8 cellular contexts compared by ENCODE assay signal in the genomic region with DNA sequence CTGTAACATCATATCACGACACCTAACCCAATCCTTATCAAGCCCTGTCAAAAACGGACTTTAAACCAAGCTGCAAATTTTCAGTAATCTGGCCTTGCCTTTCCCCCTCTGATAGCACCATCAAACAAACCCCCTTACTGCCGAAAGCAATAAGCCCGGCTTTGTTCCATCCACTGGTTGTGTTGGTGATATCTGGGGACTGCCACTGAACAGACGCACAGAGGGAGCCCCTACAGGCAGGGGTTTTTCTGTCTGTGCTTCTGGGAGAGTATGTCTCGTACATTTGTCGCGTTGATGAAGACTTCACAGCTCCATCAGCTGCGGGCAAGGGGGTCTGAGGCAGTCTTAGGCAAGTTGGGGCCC. TPM values are rescaled to one million over a fixed set of nuclear protein-coding genes. Genes with fewer than 3 reads are reported as not detected.
DNase-seq lines count a peak whose midpoint lies in the region; ATAC-seq, FAIRE-seq and TF ChIP-seq lines count a peak whose summit lies in the region.

No MANE protein-coding gene starts in this region.

- peak; percentile 39 for ATAC-seq in CD8-positive, alpha-beta T cell
- ATAC-seq in HG02678 (IDR thresholded peaks at IDR 0.05; ENCODE audit: unreplicated experiment) = peak; percentile 21
- peak; percentile 74 for ATAC-seq in HepG2
- ATAC-seq in upper lobe of right lung = no peak

- H4K20me1 ChIP-seq in HepG2 (ENCODE audit: insufficient read depth, low read length) = no peaks in the 10 kb centered on the region

- H3K4me1 ChIP-seq in CD8-positive, alpha-beta T cell (ENCODE audit: insufficient read depth, low read length) = peaks cover 30% of the 10 kb centered on the region
- H3K4me1 ChIP-seq in HepG2 (ENCODE audit: insufficient read depth, low read length) = peaks cover 43% of the 10 kb centered on the region
- H3K4me1 ChIP-seq in upper lobe of right lung = peaks cover 43% of the 10 kb centered on the region

- BruUV-seq in HepG2 (replicated peaks; lab: Mats Ljungman, UMichigan) = no TSS peak

- H3K27me3 ChIP-seq in CD8-positive, alpha-beta T cell (ENCODE audit: insufficient read depth, low read length) = peaks cover 27% of the 10 kb centered on the region
- peaks cover 4 to 17% of the 10 kb centered on the region in 2 experiments; a peak in 4 of 5 replicates for H3K27me3 ChIP-seq in HepG2 (ENCODE audit: control insufficient read depth in 1 of 2, insufficient read depth in 2 of 2, low read length in 2 of 2)
- peaks cover 5% of the 10 kb centered on the region for H3K27me3 ChIP-seq in upper lobe of right lung

- peak; percentile 77 for FAIRE-seq in HepG2 (lab: Jason Lieb, UNC)

- TF ChIP-seq POLR2A in HepG2 (IDR thresholded peaks at IDR 0.05; ENCODE audit: insufficient read depth in 1 of 2, low read depth in 2 of 2, low read length in 2 of 2) = no peak

- H3K4me3 Mint-ChIP-seq in CD8-positive, alpha-beta T cell = peak overlapping the region; percentile 81
- peak overlapping the region; percentile 87 for H3K4me3 Mint-ChIP-seq in activated naive CD8-positive, alpha-beta T cell

- no peaks in the 10 kb centered on the region for H3K36me3 ChIP-seq in CD8-positive, alpha-beta T cell (ENCODE audit: insufficient read depth, low read length)
- H3K36me3 ChIP-seq in HepG2 (replicated peaks in 1 of 2; ENCODE audit: control insufficient read depth in 1 of 2, insufficient read depth in 2 of 2, low read length in 2 of 2) = no peaks in the 10 kb centered on the region
- no peaks in the 10 kb centered on the region for H3K36me3 ChIP-seq in upper lobe of right lung

- H3K9ac ChIP-seq in HepG2 (ENCODE audit: insufficient read depth, low read depth, low read length) = no peak overlapping the region

- peaks cover 32% of the 10 kb centered on the region for H3K4me1 Mint-ChIP-seq in CD8-positive, alpha-beta T cell (ENCODE audit: low read depth)
- peaks cover 36% of the 10 kb centered on the region for H3K4me1 Mint-ChIP-seq in activated naive CD8-positive, alpha-beta T cell (ENCODE audit: low read depth)

- no peaks in the 10 kb centered on the region for H3K79me2 ChIP-seq in HepG2 (ENCODE audit: insufficient read depth, low read length)

- DNase-seq in CD8-positive, alpha-beta T cell = peak in 2 of 7 experiments; percentile 13 to 28
- DNase-seq in HepG2 (ENCODE audit: low spot score) = peak; percentile 65
- no peak for DNase-seq in upper lobe of right lung
- DNase-seq in T1000 (lab: John Stamatoyannopoulos, UW) = no peak
- DNase-seq in NCI-H128 (lab: John Stamatoyannopoulos, UW; ENCODE audit: unreplicated experiment) = no peak
- no peak for DNase-seq in G401 (ENCODE audit: low spot score)

- TF ChIP-seq RAD21 in HepG2 (CRISPR knock-in tag; IDR thresholded peaks at IDR 0.05) = no peak

- no peaks in the 10 kb centered on the region for H3K9me3 Mint-ChIP-seq in CD8-positive, alpha-beta T cell
- H3K9me3 Mint-ChIP-seq in activated naive CD8-positive, alpha-beta T cell (ENCODE audit: low read depth) = no peaks in the 10 kb centered on the region

- H3K36me3 Mint-ChIP-seq in CD8-positive, alpha-beta T cell = no peaks in the 10 kb centered on the region
- H3K36me3 Mint-ChIP-seq in activated naive CD8-positive, alpha-beta T cell = no peaks in the 10 kb centered on the region

- in situ Hi-C loops in HepG2 (cut with HindIII; ENCODE audit: extremely low pct_ligation_motif_present, low pct_unique_long_range_greater_than_20kb) = no loop called here
- in situ Hi-C loops in G401 (cut with HindIII; ENCODE audit: low sequenced_read_pairs) = no loop called here

- no peak overlapping the region for H2AFZ ChIP-seq in HepG2 (ENCODE audit: low read length)

- 0% methylated on average over 9 of the region's 9 CpGs for WGBS in HepG2 (ENCODE audit: low lambda C conversion rate)

- CTCF ChIA-PET in CD8-positive, alpha-beta T cell (lab: Charles Lee) = interaction anchor here (1.2 kb wide), 1 partner anchor 24 kb away, joined by 4 read pairs; no protein-coding TSS in a partner anchor
- CTCF ChIA-PET in HepG2 (lab: Yijun Ruan, JAX; ENCODE audit: low intra/inter-chr PET ratio, low total read pairs) = no interaction called here

- intact Hi-C loops in CD8-positive, alpha-beta T cell (cut with DNase I, micrococcal nuclease) = no loop called here
- intact Hi-C loops in HepG2 (cut with micrococcal nuclease; ENCODE audit: unreplicated experiment) (no loop called here), upper lobe of right lung (cut with DNase I) (no loop called here)

- no peaks in the 10 kb centered on the region for H3K9me3 ChIP-seq in CD8-positive, alpha-beta T cell (ENCODE audit: low read length)
- H3K9me3 ChIP-seq in HepG2 (ENCODE audit: low read length) (no peaks in the 10 kb centered on the region), upper lobe of right lung (no peaks in the 10 kb centered on the region)

- no peak overlapping the region for H3K27ac Mint-ChIP-seq in CD8-positive, alpha-beta T cell
- H3K27ac Mint-ChIP-seq in activated naive CD8-positive, alpha-beta T cell = peak overlapping the region; percentile 24

- peaks cover 73% of the 10 kb centered on the region for H3K27me3 Mint-ChIP-seq in CD8-positive, alpha-beta T cell (ENCODE audit: low read depth)
- peaks cover 30% of the 10 kb centered on the region for H3K27me3 Mint-ChIP-seq in activated naive CD8-positive, alpha-beta T cell

- no peak for TF ChIP-seq CTCF in CD8-positive, alpha-beta T cell (IDR thresholded peaks at IDR 0.05)
- TF ChIP-seq CTCF in HepG2 (CRISPR knock-in tag; IDR thresholded peaks at IDR 0.05) (peak; percentile 23; the same call in 1 of the 2 replicates), upper lobe of right lung (IDR thresholded peaks at IDR 0.05) (no peak)

- peak overlapping the region; percentile 97 for H3K4me2 ChIP-seq in HepG2 (ENCODE audit: low read depth, low read length)

- POLR2A ChIA-PET in CD8-positive, alpha-beta T cell (lab: Charles Lee) = interaction anchor here (1.3 kb wide), 1 partner anchor 8 kb away, joined by 4 read pairs; no protein-coding TSS in a partner anchor
- POLR2A ChIA-PET in HepG2 (lab: Yijun Ruan, JAX) = interaction anchor here (1.0 kb wide), 1 partner anchor 24 kb away, joined by 4 read pairs; no protein-coding TSS in a partner anchor

- peak overlapping the region; percentile 46 for H3K4me3 ChIP-seq in CD8-positive, alpha-beta T cell (ENCODE audit: low read depth, low read length)
- H3K4me3 ChIP-seq in HepG2 (replicated peaks in 1 of 3; ENCODE audit: insufficient read depth in 1 of 3, low read depth in 2 of 3, low read length in 3 of 3) = peak overlapping the region; percentile 50 to 75 (median 74)
- H3K4me3 ChIP-seq in upper lobe of right lung = peak overlapping the region; percentile 66

- no peak for TF ChIP-seq EP300 in HepG2 (IDR thresholded peaks at IDR 0.05; ENCODE audit: low read depth in 2 of 2, low read length in 2 of 2)
- no peak for TF ChIP-seq EP300 in HepG2 (CRISPR knock-in tag; IDR thresholded peaks at IDR 0.05; ENCODE audit: borderline replicate concordance)

- H3K27ac ChIP-seq in CD8-positive, alpha-beta T cell (ENCODE audit: low read depth, low read length) = no peak overlapping the region
- H3K27ac ChIP-seq in HepG2 (ENCODE audit: extremely low read length, insufficient read depth, low read length) (no peak overlapping the region), upper lobe of right lung (peak overlapping the region; percentile 75)

RNA-seq across cellular contexts. Expression of gene PLAU, which starts 0.6 kb away (rescaled TPM):
- total RNA-seq in CD8-positive, alpha-beta T cell = under 1 TPM in 1 of 2 experiments, not detected in 1; 0.11 TPM
- total RNA-seq in HepG2 (2016; rRNA removed; fragmentation: Illumina TruSeq; extraction: Trizol) (4.8 and 11.2 TPM in 2 replicates), upper lobe of right lung (16.8 TPM)
- total RNA-seq in HepG2 (2016; cell fraction: cytosol; rRNA removed; fragmentation: Illumina TruSeq; extraction: Trizol; ENCODE audit: low read depth) = 1.9 and 6.6 TPM in 2 replicates
- total RNA-seq in HepG2 (2016; cell fraction: insoluble cytoplasmic fraction; rRNA removed; fragmentation: Illumina TruSeq; extraction: Trizol) = 5.2 and 16.9 TPM in 2 replicates
- total RNA-seq in HepG2 (2016; cell fraction: membrane; rRNA removed; fragmentation: Illumina TruSeq; extraction: Trizol) = 4.7 and 7.7 TPM in 2 replicates
- 9.1 and 18.5 TPM in 2 replicates for total RNA-seq in HepG2 (2016; cell fraction: nucleus; rRNA removed; fragmentation: Illumina TruSeq; extraction: Trizol)
- 0.37 and 0.45 TPM in 2 replicates for polyA plus RNA-seq in HepG2 (2011; rRNA removed)
- 0.39 and 0.50 TPM in 2 replicates for polyA plus RNA-seq in HepG2 (2011; cell fraction: cytosol; rRNA removed)
- 0.51 and 0.62 TPM in 2 replicates for polyA plus RNA-seq in HepG2 (2011; cell fraction: nucleus; rRNA removed)
- polyA plus RNA-seq in HepG2 (2012) = 0.13 and 0.16 TPM in 2 replicates
- polyA plus RNA-seq in HepG2 (2016; cell fraction: cytosol; fragmentation: Illumina TruSeq; extraction: Trizol; ENCODE audit: low read depth) = 1.0 and 2.5 TPM in 2 replicates
- 4.9 and 5.1 TPM in 2 replicates for polyA plus RNA-seq in HepG2 (2016; cell fraction: insoluble cytoplasmic fraction; fragmentation: Illumina TruSeq; extraction: Trizol; ENCODE audit: low read depth)
- polyA plus RNA-seq in HepG2 (2016; cell fraction: membrane; fragmentation: Illumina TruSeq; extraction: Trizol; ENCODE audit: low read depth) = 2.7 and 3.5 TPM in 2 replicates
- 18.1 and 26.1 TPM in 2 replicates for polyA plus RNA-seq in HepG2 (2016; cell fraction: nucleus; fragmentation: Illumina TruSeq; extraction: Trizol; ENCODE audit: insufficient read depth, low read depth)
- polyA minus RNA-seq in HepG2 (2011; rRNA and poly(A)+ RNA removed; ENCODE audit: low replicate concordance) = 0.10 and 5.1 TPM in 2 replicates
- not detected in 2 replicates for polyA minus RNA-seq in HepG2 (2011; cell fraction: cytosol; rRNA and poly(A)+ RNA removed)
- 0.13 TPM in 1 of 2 replicates, not detected in the other for polyA minus RNA-seq in HepG2 (2011; cell fraction: nucleus; rRNA and poly(A)+ RNA removed)
- 124 and 143 TPM in 2 replicates for total RNA-seq in G401 (2014; rRNA removed; shearing (Covaris generic))

RNA-seq across cellular contexts. Expression of gene CAMK2G, which starts 36.0 kb away (rescaled TPM):
- 10 to 100 TPM; 28.4 to 28.9 TPM for total RNA-seq in CD8-positive, alpha-beta T cell
- total RNA-seq in HepG2 (2016; rRNA removed; fragmentation: Illumina TruSeq; extraction: Trizol) (13.0 and 15.9 TPM in 2 replicates), upper lobe of right lung (36.2 TPM)
- 4.7 and 5.8 TPM in 2 replicates for total RNA-seq in HepG2 (2016; cell fraction: cytosol; rRNA removed; fragmentation: Illumina TruSeq; extraction: Trizol; ENCODE audit: low read depth)
- 10.6 and 15.6 TPM in 2 replicates for total RNA-seq in HepG2 (2016; cell fraction: insoluble cytoplasmic fraction; rRNA removed; fragmentation: Illumina TruSeq; extraction: Trizol)
- total RNA-seq in HepG2 (2016; cell fraction: membrane; rRNA removed; fragmentation: Illumina TruSeq; extraction: Trizol) = 10.3 and 11.5 TPM in 2 replicates
- 16.8 and 19.6 TPM in 2 replicates for total RNA-seq in HepG2 (2016; cell fraction: nucleus; rRNA removed; fragmentation: Illumina TruSeq; extraction: Trizol)
- polyA plus RNA-seq in HepG2 (2011; rRNA removed) = 18.8 and 19.3 TPM in 2 replicates
- polyA plus RNA-seq in HepG2 (2011; cell fraction: cytosol; rRNA removed) = 15.0 and 15.2 TPM in 2 replicates
- 53.3 and 57.3 TPM in 2 replicates for polyA plus RNA-seq in HepG2 (2011; cell fraction: nucleus; rRNA removed)
- 10.4 and 10.5 TPM in 2 replicates for polyA plus RNA-seq in HepG2 (2012)
- 4.0 TPM in 2 replicates for polyA plus RNA-seq in HepG2 (2016; cell fraction: cytosol; fragmentation: Illumina TruSeq; extraction: Trizol; ENCODE audit: low read depth)
- 9.8 and 10.5 TPM in 2 replicates for polyA plus RNA-seq in HepG2 (2016; cell fraction: insoluble cytoplasmic fraction; fragmentation: Illumina TruSeq; extraction: Trizol; ENCODE audit: low read depth)
- 5.7 and 6.7 TPM in 2 replicates for polyA plus RNA-seq in HepG2 (2016; cell fraction: membrane; fragmentation: Illumina TruSeq; extraction: Trizol; ENCODE audit: low read depth)
- 46.0 and 46.5 TPM in 2 replicates for polyA plus RNA-seq in HepG2 (2016; cell fraction: nucleus; fragmentation: Illumina TruSeq; extraction: Trizol; ENCODE audit: insufficient read depth, low read depth)
- 17.4 and 41.1 TPM in 2 replicates for polyA minus RNA-seq in HepG2 (2011; rRNA and poly(A)+ RNA removed; ENCODE audit: low replicate concordance)
- polyA minus RNA-seq in HepG2 (2011; cell fraction: cytosol; rRNA and poly(A)+ RNA removed) = 7.7 and 8.2 TPM in 2 replicates
- polyA minus RNA-seq in HepG2 (2011; cell fraction: nucleus; rRNA and poly(A)+ RNA removed) = 17.5 and 19.6 TPM in 2 replicates
- total RNA-seq in G401 (2014; rRNA removed; shearing (Covaris generic)) = 9.0 and 11.8 TPM in 2 replicates
